Comparison of ENCODE assay signal across 14 cellular contexts in the genomic region with DNA sequence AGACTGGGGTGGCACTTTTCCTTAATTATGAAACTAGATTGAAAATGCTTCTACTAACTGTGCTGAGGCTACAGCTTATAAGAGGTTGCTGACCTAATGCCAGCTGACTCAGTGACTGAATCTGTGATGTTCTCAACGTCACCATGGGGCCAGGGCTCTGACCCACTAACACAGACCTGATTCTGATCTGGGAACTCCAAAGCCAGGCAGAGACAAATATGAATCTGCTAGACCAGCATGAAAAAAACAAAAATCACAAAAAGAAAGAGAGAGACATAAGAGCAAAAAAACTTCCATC. TPM values are rescaled to one million over a fixed set of nuclear protein-coding genes. Genes with fewer than 3 reads are reported as not detected.
A peak's percentile ranks its signal among the peaks of the same experiment; 100 is the strongest.
DNase-seq lines count a peak whose midpoint lies in the region; ATAC-seq and TF ChIP-seq lines count a peak whose summit lies in the region.
"Had no signal": no experiment of that assay in that cellular context is flagged by ENCODE, and none has a peak within 500 bp of the region (broad histone marks: within the 10 kb centered on the region; RNA-seq: fewer than 3 reads in every experiment).

No MANE protein-coding gene starts in this region.

- no peaks in the 10 kb centered on the region for H3K9me3 Mint-ChIP-seq in MCF 10A (ENCODE audit: unreplicated experiment)
- H3K9me3 Mint-ChIP-seq in activated T-helper 17 cell treated with anti-CD3 and anti-CD28 coated beads, Interleukin-2, amount 50 U/mL, for 72 hours = no peaks in the 10 kb centered on the region
- H3K9me3 Mint-ChIP-seq: activated T-cell treated with anti-CD3 and anti-CD28 coated beads, Interleukin-2, amount 50 U/mL, for 24 hours had no signal

- no TSS peak for BruUV-seq in MCF 10A (replicated peaks; lab: Mats Ljungman, UMichigan)

- H3K4me3 ChIP-seq in breast epithelium = no peak overlapping the region
- H3K4me3 ChIP-seq in foreskin fibroblast (ENCODE audit: low read depth in 1 of 2, low read length in 2 of 2) = no peak overlapping the region
- H3K4me3 ChIP-seq in subcutaneous abdominal adipose tissue (ENCODE audit: low read depth in 1 of 5, low read length in 5 of 5) = no peak overlapping the region
- no peak overlapping the region for H3K4me3 ChIP-seq in WERI-Rb-1 (ENCODE audit: low read depth, low read length)
- H3K4me3 ChIP-seq in MM.1S (ENCODE audit: low read length) = no peak overlapping the region
- H3K4me3 ChIP-seq: colonic mucosa had no signal

- H3K27me3 ChIP-seq in breast epithelium = no peaks in the 10 kb centered on the region
- no peaks in the 10 kb centered on the region for H3K27me3 ChIP-seq in subcutaneous abdominal adipose tissue (ENCODE audit: control insufficient read depth in 5 of 5, insufficient read depth in 4 of 5, low read length in 5 of 5)
- H3K27me3 ChIP-seq in WERI-Rb-1 (ENCODE audit: insufficient read depth, low read depth, severe bottlenecking) = no peaks in the 10 kb centered on the region
- no peaks in the 10 kb centered on the region for H3K27me3 ChIP-seq in MM.1S (replicated peaks; ENCODE audit: insufficient read depth, low read length)
- H3K27me3 ChIP-seq: colonic mucosa had no signal

- peak; percentile 32 for ATAC-seq in activated T-helper 17 cell treated with anti-CD3 and anti-CD28 coated beads, Interleukin-2, amount 50 U/mL, for 72 hours (replicated peaks)

- no peaks in the 10 kb centered on the region for H3K36me3 Mint-ChIP-seq in MCF 10A (ENCODE audit: insufficient read depth, unreplicated experiment)
- H3K36me3 Mint-ChIP-seq in activated T-helper 17 cell treated with anti-CD3 and anti-CD28 coated beads, Interleukin-2, amount 50 U/mL, for 72 hours (ENCODE audit: low read depth) = no peaks in the 10 kb centered on the region

- TF ChIP-seq POLR2A in breast epithelium (IDR thresholded peaks at IDR 0.05) = no peak

- peak; percentile 20 for DNase-seq in MCF 10A (ENCODE audit: unreplicated experiment)
- no peak for DNase-seq in breast epithelium (ENCODE audit: low spot score in 2 of 2)
- peak; percentile 64 to 84 for DNase-seq in foreskin fibroblast
- DNase-seq in WERI-Rb-1 = no peak
- no peak for DNase-seq in MM.1S
- DNase-seq in GDM1 (lab: John Stamatoyannopoulos, UW) = no peak
- DNase-seq: activated T-cell treated with anti-CD3 and anti-CD28 coated beads, Interleukin-2, amount 50 U/mL, for 24 hours; colonic mucosa; hippocampal formation; KG1; NCI-H2227 treated with DMSO at 0.1 percent for 48 hours; stimulated activated CD8-positive, alpha-beta memory T cell treated with anti-CD3 and anti-CD28 coated beads, Interleukin-4, amount 100 ng/mL, for 48 hours had no signal

- peaks cover 15% of the 10 kb centered on the region for H3K4me1 Mint-ChIP-seq in MCF 10A (ENCODE audit: insufficient read depth, unreplicated experiment)
- no peaks in the 10 kb centered on the region for H3K4me1 Mint-ChIP-seq in activated T-helper 17 cell treated with anti-CD3 and anti-CD28 coated beads, Interleukin-2, amount 50 U/mL, for 72 hours

- H3K4me2 ChIP-seq in MM.1S (ENCODE audit: low read depth, low read length) = no peak overlapping the region

- H2AFZ ChIP-seq in MM.1S (ENCODE audit: low read length) = no peak overlapping the region

- peak overlapping the region in 2 of 5 donors; percentile 8 to 42 for H3K9ac ChIP-seq in subcutaneous abdominal adipose tissue (ENCODE audit: low read length in 5 of 5)
- no peak overlapping the region for H3K9ac ChIP-seq in MM.1S (ENCODE audit: low read length)

- POLR2A ChIA-PET in MCF 10A (lab: Yijun Ruan, JAX) = no interaction called here

- no peaks in the 10 kb centered on the region for H3K27me3 Mint-ChIP-seq in MCF 10A (ENCODE audit: insufficient read depth, unreplicated experiment)
- no peaks in the 10 kb centered on the region for H3K27me3 Mint-ChIP-seq in activated T-helper 17 cell treated with anti-CD3 and anti-CD28 coated beads, Interleukin-2, amount 50 U/mL, for 72 hours

- H3K4me1 ChIP-seq in breast epithelium = no peaks in the 10 kb centered on the region
- peaks cover 0 to 34% (median 20%) of the 10 kb centered on the region in 5 donors for H3K4me1 ChIP-seq in subcutaneous abdominal adipose tissue (ENCODE audit: control insufficient read depth in 5 of 5, insufficient read depth in 5 of 5, low read length in 5 of 5)
- no peaks in the 10 kb centered on the region for H3K4me1 ChIP-seq in MM.1S (ENCODE audit: low read length)

- H3K4me3 Mint-ChIP-seq in MCF 10A (ENCODE audit: unreplicated experiment) = no peak overlapping the region
- no peak overlapping the region for H3K4me3 Mint-ChIP-seq in activated T-helper 17 cell treated with anti-CD3 and anti-CD28 coated beads, Interleukin-2, amount 50 U/mL, for 72 hours
- H3K4me3 Mint-ChIP-seq: activated T-cell treated with anti-CD3 and anti-CD28 coated beads, Interleukin-2, amount 50 U/mL, for 24 hours had no signal

- no peaks in the 10 kb centered on the region for H3K9me2 ChIP-seq in MM.1S (replicated peaks; ENCODE audit: insufficient read depth, low read length)

- no peak for TF ChIP-seq CTCF in MCF 10A (IDR thresholded peaks at IDR 0.05; ENCODE audit: unreplicated experiment)
- no peak for TF ChIP-seq CTCF in breast epithelium (IDR thresholded peaks at IDR 0.05)
- no peak for TF ChIP-seq CTCF in foreskin fibroblast (IDR thresholded peaks at IDR 0.05; ENCODE audit: low read depth, low read length)
- no peak for TF ChIP-seq CTCF in WERI-Rb-1 (IDR thresholded peaks at IDR 0.05; ENCODE audit: low read depth, low read length)
- no peak for TF ChIP-seq CTCF in MM.1S (IDR thresholded peaks at IDR 0.05; ENCODE audit: low read length)

- H3K27ac Mint-ChIP-seq in MCF 10A (ENCODE audit: low read depth, unreplicated experiment) = no peak overlapping the region
- no peak overlapping the region for H3K27ac Mint-ChIP-seq in activated T-helper 17 cell treated with anti-CD3 and anti-CD28 coated beads, Interleukin-2, amount 50 U/mL, for 72 hours
- H3K27ac Mint-ChIP-seq: activated T-cell treated with anti-CD3 and anti-CD28 coated beads, Interleukin-2, amount 50 U/mL, for 24 hours had no signal

- intact Hi-C loops in MCF 10A (cut with micrococcal nuclease) (no loop called here), breast epithelium (cut with DNase I; ENCODE audit: low total_unique reads) (no loop called here)

- CTCF ChIA-PET in MCF 10A (lab: Yijun Ruan, JAX) = interaction anchor here (1.3 kb wide), 1 partner anchor 13 kb away, joined by 3 read pairs; no protein-coding TSS in a partner anchor

- H3F3A ChIP-seq in MM.1S (ENCODE audit: insufficient read depth, low read length) = no peaks in the 10 kb centered on the region

- H3K9me3 ChIP-seq in breast epithelium = no peaks in the 10 kb centered on the region
- H3K9me3 ChIP-seq in subcutaneous abdominal adipose tissue (ENCODE audit: control insufficient read depth in 5 of 5, low read length in 5 of 5) = no peaks in the 10 kb centered on the region
- no peaks in the 10 kb centered on the region for H3K9me3 ChIP-seq in WERI-Rb-1 (ENCODE audit: severe bottlenecking)
- no peaks in the 10 kb centered on the region for H3K9me3 ChIP-seq in MM.1S (replicated peaks; ENCODE audit: insufficient read depth, low read length)
- H3K9me3 ChIP-seq: colonic mucosa had no signal

- H3K36me3 ChIP-seq in breast epithelium (no peaks in the 10 kb centered on the region), subcutaneous abdominal adipose tissue (ENCODE audit: control insufficient read depth in 5 of 5, insufficient read depth in 5 of 5, low read length in 5 of 5) (no peaks in the 10 kb centered on the region), WERI-Rb-1 (no peaks in the 10 kb centered on the region), MM.1S (replicated peaks; ENCODE audit: insufficient read depth, low read length) (no peaks in the 10 kb centered on the region)
- H3K36me3 ChIP-seq: colonic mucosa had no signal

- H3K27ac ChIP-seq in breast epithelium (no peak overlapping the region), subcutaneous abdominal adipose tissue (ENCODE audit: low read depth, low read length) (peak overlapping the region; percentile 77), WERI-Rb-1 (no peak overlapping the region), MM.1S (ENCODE audit: low read length) (no peak overlapping the region)
- H3K27ac ChIP-seq: colonic mucosa had no signal

- H3K79me2 ChIP-seq in MM.1S (ENCODE audit: low read length) = no peaks in the 10 kb centered on the region

- H4K20me1 ChIP-seq in MM.1S (ENCODE audit: insufficient read depth, low read length) = no peaks in the 10 kb centered on the region

RNA-seq across cellular contexts. Expression of gene USP6NL, which starts 16.1 kb away (rescaled TPM):
- total RNA-seq in MCF 10A (2022) (19.0 and 19.2 TPM in 2 replicates), breast epithelium (10 to 100 TPM; 13.8 to 28.7 (median 19.7) TPM)
- total RNA-seq in activated T-helper 17 cell treated with anti-CD3 and anti-CD28 coated beads, Interleukin-2, amount 50 U/mL, for 72 hours = 1 to 10 TPM in 1 of 2 donors, under 1 TPM in 1; 0.74 to 1.7 TPM

Comparison
In these comparisons a context has a peak if more than half of its experiments do, and no peak if none do; other contexts are left out.
1. DNase-seq: peak in MCF 10A (single experiment) and foreskin fibroblast (2 of 2); none in breast epithelium (0 of 2), WERI-Rb-1 (single experiment), MM.1S (single experiment) and GDM1 (single experiment).